Comparison of ENCODE assay signal across 9 cellular contexts in the genomic region with DNA sequence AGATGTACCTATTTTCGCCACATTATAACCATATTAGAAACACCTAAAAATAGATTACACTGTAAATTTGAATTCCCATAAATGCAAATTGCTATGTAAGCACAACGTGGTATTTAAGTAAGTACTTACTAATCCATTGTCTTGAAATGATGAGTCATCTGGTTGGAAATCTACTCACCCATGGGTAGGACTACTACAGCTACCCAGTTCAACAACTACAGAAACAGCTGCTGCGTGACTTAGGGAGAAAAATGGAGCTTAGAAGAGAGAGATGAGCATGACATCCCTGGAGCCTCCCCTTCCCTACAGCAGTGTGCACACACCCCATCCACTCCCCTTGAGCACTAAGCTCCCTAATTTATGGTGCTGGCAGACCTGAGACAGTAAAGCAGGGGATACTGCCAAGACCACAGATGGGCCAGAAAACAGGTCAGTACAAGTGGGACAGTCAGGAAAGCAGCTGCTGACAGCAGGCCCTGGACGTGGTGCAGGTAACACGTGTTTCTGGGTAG. TPM values are rescaled to one million over a fixed set of nuclear protein-coding genes. Genes with fewer than 3 reads are reported as not detected.
DNase-seq lines count a peak whose midpoint lies in the region; ATAC-seq and TF ChIP-seq lines count a peak whose summit lies in the region.
"Had no signal": no experiment of that assay in that cellular context is flagged by ENCODE, and none has a peak within 500 bp of the region (broad histone marks: within the 10 kb centered on the region; RNA-seq: fewer than 3 reads in every experiment).

No MANE protein-coding gene starts in this region.

- H3K27me3 Mint-ChIP-seq in activated naive CD4-positive, alpha-beta T cell treated with anti-CD3 and anti-CD28 coated beads, Interleukin-2, amount 10 ng/mL, durations not matched to agents 7 days and 5 days = no peaks in the 10 kb centered on the region

- in situ Hi-C loops in astrocyte of the spinal cord (cut with HindIII; ENCODE audit: low sequenced_read_pairs) = no loop called here

- H3K36me3 Mint-ChIP-seq in activated naive CD4-positive, alpha-beta T cell treated with anti-CD3 and anti-CD28 coated beads, Interleukin-2, amount 50 U/mL, for 72 hours = no peaks in the 10 kb centered on the region
- peaks cover 3% of the 10 kb centered on the region for H3K36me3 Mint-ChIP-seq in activated naive CD4-positive, alpha-beta T cell treated with anti-CD3 and anti-CD28 coated beads, Interleukin-2, amount 10 ng/mL, durations not matched to agents 7 days and 5 days

- no peaks in the 10 kb centered on the region for H3K4me1 Mint-ChIP-seq in activated naive CD4-positive, alpha-beta T cell treated with anti-CD3 and anti-CD28 coated beads, Interleukin-2, amount 10 ng/mL, durations not matched to agents 7 days and 5 days

- H3K9me3 Mint-ChIP-seq in activated naive CD4-positive, alpha-beta T cell treated with anti-CD3 and anti-CD28 coated beads, Interleukin-2, amount 50 U/mL, for 72 hours = no peaks in the 10 kb centered on the region
- H3K9me3 Mint-ChIP-seq in activated naive CD4-positive, alpha-beta T cell treated with anti-CD3 and anti-CD28 coated beads, Interleukin-2, amount 10 ng/mL, durations not matched to agents 7 days and 5 days = no peaks in the 10 kb centered on the region

- CTCF ChIA-PET in activated naive CD4-positive, alpha-beta T cell treated with anti-CD3 and anti-CD28 coated beads, Interleukin-2, amount 10 ng/mL, durations not matched to agents 7 days and 5 days (lab: Charles Lee) = no interaction called here

- H3K27ac Mint-ChIP-seq in activated naive CD4-positive, alpha-beta T cell treated with anti-CD3 and anti-CD28 coated beads, Interleukin-2, amount 50 U/mL, for 72 hours = peak overlapping the region in 1 of 2 donors; percentile 14
- H3K27ac Mint-ChIP-seq in activated naive CD4-positive, alpha-beta T cell treated with anti-CD3 and anti-CD28 coated beads, Interleukin-2, amount 10 ng/mL, durations not matched to agents 7 days and 5 days = no peak overlapping the region

- no peak for TF ChIP-seq CTCF in astrocyte of the spinal cord (IDR thresholded peaks at IDR 0.05; ENCODE audit: low read depth, low read length)

- no peak for DNase-seq in activated naive CD4-positive, alpha-beta T cell treated with anti-CD3 and anti-CD28 coated beads, Interleukin-2, amount 50 U/mL, for 72 hours (ENCODE audit: low spot score in 2 of 2)
- no peak for DNase-seq in activated naive CD4-positive, alpha-beta T cell treated with anti-CD3 and anti-CD28 coated beads, Interleukin-2, amount 10 ng/mL, durations not matched to agents 7 days and 5 days
- DNase-seq in HS-5 (ENCODE audit: low read depth) (peak; percentile 55), astrocyte of the spinal cord (ENCODE audit: low read depth, low spot score) (peak; percentile 40), stromal cell of bone marrow (ENCODE audit: low read depth) (peak; percentile 44), AML-193 (lab: John Stamatoyannopoulos, UW) (no peak), GM19240 (ENCODE audit: insufficient read length, low spot score) (no peak)

- H3K4me3 ChIP-seq in astrocyte of the spinal cord (ENCODE audit: low read depth, low read length) = no peak overlapping the region
- H3K4me3 ChIP-seq: BLaER1 treated with 17β-estradiol and CSF1 and Interleukin-3, amounts not matched to agents 10 nM and 100 nM had no signal

- ATAC-seq in activated naive CD4-positive, alpha-beta T cell treated with anti-CD3 and anti-CD28 coated beads, Interleukin-2, amount 50 U/mL, for 72 hours = peak; percentile 52 to 86
- ATAC-seq in HG03469 (IDR thresholded peaks at IDR 0.05; ENCODE audit: unreplicated experiment) = no peak

- H3K4me3 Mint-ChIP-seq in activated naive CD4-positive, alpha-beta T cell treated with anti-CD3 and anti-CD28 coated beads, Interleukin-2, amount 10 ng/mL, durations not matched to agents 7 days and 5 days = no peak overlapping the region

RNA-seq across cellular contexts. Expression of a gene that starts 26.9 kb away (rescaled TPM):
- 10 to 100 TPM; 20.2 to 20.5 TPM for total RNA-seq in activated naive CD4-positive, alpha-beta T cell treated with anti-CD3 and anti-CD28 coated beads, Interleukin-2, amount 50 U/mL, for 72 hours

RNA-seq across cellular contexts. Expression of a gene that starts 32.7 kb away (rescaled TPM):
- total RNA-seq in activated naive CD4-positive, alpha-beta T cell treated with anti-CD3 and anti-CD28 coated beads, Interleukin-2, amount 50 U/mL, for 72 hours = 10 to 100 TPM; 15.2 to 20.5 TPM

RNA-seq across cellular contexts. Expression of a gene that starts 47.7 kb away (rescaled TPM):
- total RNA-seq in activated naive CD4-positive, alpha-beta T cell treated with anti-CD3 and anti-CD28 coated beads, Interleukin-2, amount 50 U/mL, for 72 hours = 1 to 10 TPM; 2.6 to 5.8 TPM

Comparison
In these comparisons a context has a peak if more than half of its experiments do, and no peak if none do; other contexts are left out.
1. DNase-seq: peak in HS-5 (single experiment), astrocyte of the spinal cord (single experiment) and stromal cell of bone marrow (single experiment); none in activated naive CD4-positive, alpha-beta T cell treated with anti-CD3 and anti-CD28 coated beads, Interleukin-2, amount 50 U/mL, for 72 hours (0 of 2), activated naive CD4-positive, alpha-beta T cell treated with anti-CD3 and anti-CD28 coated beads, Interleukin-2, amount 10 ng/mL, durations not matched to agents 7 days and 5 days (single experiment), AML-193 (0 of 2) and GM19240 (single experiment).